ENCODE assay signal across 21 cellular contexts in the genomic region with DNA sequence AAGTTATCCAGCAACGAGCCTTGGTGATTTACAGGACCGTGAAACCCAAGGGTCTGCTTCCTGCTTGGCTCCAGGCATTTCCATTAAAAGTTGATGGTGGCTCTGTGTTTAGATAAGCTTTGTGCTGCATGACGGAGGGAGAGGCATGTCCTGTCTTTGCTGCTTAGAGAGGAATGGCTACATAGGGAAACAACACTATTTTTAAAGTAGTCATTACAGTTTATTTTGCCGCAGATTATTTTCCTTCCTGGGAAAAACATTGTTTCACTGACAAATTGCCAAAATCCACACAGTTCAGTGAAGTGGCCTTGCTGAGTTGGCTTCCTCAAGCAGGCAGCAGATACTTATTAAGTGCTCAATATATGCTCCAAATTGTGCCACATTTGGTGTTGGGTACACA.
DNase-seq lines count a peak whose midpoint lies in the region; ATAC-seq, FAIRE-seq and TF ChIP-seq lines count a peak whose summit lies in the region.
"Had no signal": no experiment of that assay in that cellular context is flagged by ENCODE, and none has a peak within 500 bp of the region (broad histone marks: within the 10 kb centered on the region; RNA-seq: fewer than 3 reads in every experiment).

No MANE protein-coding gene starts in this region.

- H3K27ac ChIP-seq in right atrium auricular region (no peak overlapping the region), coronary artery (peak overlapping the region; percentile 20 to 47), esophagus muscularis mucosa (replicated peaks in 1 of 4) (no peak overlapping the region)
- H3K27ac ChIP-seq: GM23248, SJCRH30 had no signal

- H3K36me3 ChIP-seq in right atrium auricular region (no peaks in the 10 kb centered on the region), esophagus muscularis mucosa (no peaks in the 10 kb centered on the region)
- H3K36me3 ChIP-seq: BE2C, HAP-1, SJCRH30 had no signal

- DNase-seq in left ventricle myocardium superior, result no peak
- no peak for DNase-seq in right atrium auricular region (ENCODE audit: low spot score)
- no peak for DNase-seq in coronary artery (ENCODE audit: low spot score)
- DNase-seq in pons (ENCODE audit: low spot score), result peak; percentile 11
- no peak for DNase-seq in GM19239 (ENCODE audit: insufficient read length, low spot score)
- no peak for DNase-seq in D341Med (ENCODE audit: low spot score)
- DNase-seq in esophagus muscularis mucosa (ENCODE audit: extremely low spot score), result no peak
- DNase-seq: BE2C, EL, GF-D8, GM23248, KG1, NCI-H1105, NCI-H146, NCI-H2029, NCI-H2227 treated with DMSO at 0.1 percent for 48 hours, NCI-H510A treated with DMSO at 0.1 percent for 48 hours, NCI-H748 treated with DMSO at 0.1 percent for 48 hours, SJCRH30 had no signal

- peak; percentile 39 for ATAC-seq in left ventricle myocardium superior
- ATAC-seq: Panc1 had no signal

- TF ChIP-seq EP300 in esophagus muscularis mucosa (IDR thresholded peaks at IDR 0.05), result no peak

- H3K27me3 ChIP-seq in right atrium auricular region, result no peaks in the 10 kb centered on the region
- no peaks in the 10 kb centered on the region for H3K27me3 ChIP-seq in esophagus muscularis mucosa
- H3K27me3 ChIP-seq: BE2C had no signal

- no peak for TF ChIP-seq CTCF in right atrium auricular region (IDR thresholded peaks at IDR 0.05)
- no peak for TF ChIP-seq CTCF in coronary artery (IDR thresholded peaks at IDR 0.05)
- TF ChIP-seq CTCF in esophagus muscularis mucosa (IDR thresholded peaks at IDR 0.05), result no peak

- TF ChIP-seq POLR2A in esophagus muscularis mucosa (IDR thresholded peaks at IDR 0.05; ENCODE audit: low read depth), result no peak

- H3K9me3 ChIP-seq in right atrium auricular region, result no peaks in the 10 kb centered on the region
- H3K9me3 ChIP-seq in esophagus muscularis mucosa, result no peaks in the 10 kb centered on the region
- H3K9me3 ChIP-seq: BE2C, HAP-1, SJCRH30 had no signal

- intact Hi-C loops in left ventricle myocardium superior (cut with micrococcal nuclease), result no loop called here
- intact Hi-C loops in esophagus muscularis mucosa (cut with DNase I), result no loop called here

- H3K4me3 ChIP-seq in right atrium auricular region, result peak overlapping the region in 1 of 2 donors; percentile 20
- peak overlapping the region; percentile 61 for H3K4me3 ChIP-seq in coronary artery
- no peak overlapping the region for H3K4me3 ChIP-seq in esophagus muscularis mucosa
- H3K4me3 ChIP-seq: GM23248, HAP-1, SJCRH30 had no signal

- WGBS in esophagus muscularis mucosa, result 20% methylated on average over 4 of the region's 4 CpGs

- no peak for FAIRE-seq in GM19239 (lab: Jason Lieb, UNC)

- no peaks in the 10 kb centered on the region for H3K4me1 ChIP-seq in right atrium auricular region
- H3K4me1 ChIP-seq in esophagus muscularis mucosa, result no peaks in the 10 kb centered on the region
- H3K4me1 ChIP-seq: BE2C, HAP-1, SJCRH30 had no signal

Comparison
In these comparisons a context has a peak if more than half of its experiments do, and no peak if none do; other contexts are left out.
1. H3K27ac ChIP-seq: peak in coronary artery (2 of 2); none in right atrium auricular region (0 of 2) and esophagus muscularis mucosa (0 of 4).